Comparison of ENCODE assay signal across 8 cellular contexts in the genomic region with DNA sequence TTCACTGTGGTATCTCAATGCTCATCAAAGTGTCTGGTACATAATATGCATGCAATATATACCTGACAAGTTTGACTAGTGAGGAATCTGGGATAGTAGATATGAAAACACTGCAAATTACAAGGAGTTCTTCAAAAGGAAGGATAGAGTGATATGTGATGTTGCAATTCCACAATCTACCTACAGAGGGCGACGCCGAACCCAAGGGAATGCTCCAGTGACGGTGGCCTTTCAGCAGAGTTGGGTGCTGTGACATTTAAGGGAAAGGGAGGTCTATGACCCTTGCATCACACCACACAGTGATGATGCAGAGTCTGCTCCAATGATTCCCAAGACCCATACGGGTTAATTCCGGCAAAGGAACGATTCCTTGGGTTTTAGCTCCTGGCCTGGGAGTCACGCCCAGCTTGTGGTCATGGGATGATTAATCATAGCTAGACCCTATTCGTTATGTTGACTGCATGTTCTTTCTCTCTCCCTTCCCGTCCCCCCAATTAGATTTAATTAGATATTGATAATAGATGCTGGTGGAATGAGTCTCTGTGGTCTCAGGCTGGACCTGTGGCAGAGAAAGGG.
DNase-seq lines count a peak whose midpoint lies in the region; ATAC-seq and TF ChIP-seq lines count a peak whose summit lies in the region.

No MANE protein-coding gene starts in this region.

- H3K4me3 ChIP-seq in heart left ventricle (no peak overlapping the region), epithelial cell of proximal tubule (ENCODE audit: low read depth, low read length) (no peak overlapping the region)

- ATAC-seq in heart left ventricle (no peak), Right ventricle myocardium superior (ENCODE audit: poor library complexity) (no peak), HG03135 (IDR thresholded peaks at IDR 0.05; ENCODE audit: unreplicated experiment) (no peak), HG03039 (IDR thresholded peaks at IDR 0.05; ENCODE audit: unreplicated experiment) (no peak)

- H3K27ac ChIP-seq in heart left ventricle, result no peak overlapping the region

- 28 to 36% (median 34%) methylated on average over 10 of the region's 10 CpGs for WGBS in heart left ventricle, 4 donors

- H3K9me3 ChIP-seq in heart left ventricle, result peaks cover 0 to 7% (median 0%) of the 10 kb centered on the region in 12 donors

- TF ChIP-seq CTCF in heart left ventricle (IDR thresholded peaks at IDR 0.05), result peak; percentile 11 to 61 (median 37)
- peak; percentile 69 for TF ChIP-seq CTCF in epithelial cell of proximal tubule (conservative IDR thresholded peaks at IDR 0.05; ENCODE audit: low read depth, low read length)

- DNase-seq in heart left ventricle (no peak), Right ventricle myocardium superior (no peak), NCI-H1694 treated with DMSO at 0.1 percent for 48 hours (lab: John Stamatoyannopoulos, UW) (peak; percentile 29), epithelial cell of proximal tubule (ENCODE audit: low read depth) (no peak), GOT3 (lab: John Stamatoyannopoulos, UW) (no peak)
- peak; percentile 4 for DNase-seq in stimulated activated CD4-positive, alpha-beta T cell treated with anti-CD3 and anti-CD28 coated beads, Interleukin-1b, Interleukin-23, amount 100 ng/mL, for 48 hours

- H3K36me3 ChIP-seq in heart left ventricle, result no peaks in the 10 kb centered on the region

- no peaks in the 10 kb centered on the region for H3K4me1 ChIP-seq in heart left ventricle

- intact Hi-C loops in heart left ventricle (cut with DNase I) (no loop called here), Right ventricle myocardium superior (cut with DNase I) (no loop called here)

- peaks cover 0 to 27% (median 0%) of the 10 kb centered on the region in 9 donors for H3K27me3 ChIP-seq in heart left ventricle

- TF ChIP-seq POLR2A in heart left ventricle (IDR thresholded peaks at IDR 0.05), result no peak

Comparison
In these comparisons a context has a peak if more than half of its experiments do, and no peak if none do; other contexts are left out.
1. DNase-seq: peak in NCI-H1694 treated with DMSO at 0.1 percent for 48 hours (single experiment) and stimulated activated CD4-positive, alpha-beta T cell treated with anti-CD3 and anti-CD28 coated beads, Interleukin-1b, Interleukin-23, amount 100 ng/mL, for 48 hours (single experiment); none in heart left ventricle (0 of 5), Right ventricle myocardium superior (single experiment), epithelial cell of proximal tubule (single experiment) and GOT3 (single experiment).